12 cellular contexts compared by ENCODE assay signal in the genomic region with DNA sequence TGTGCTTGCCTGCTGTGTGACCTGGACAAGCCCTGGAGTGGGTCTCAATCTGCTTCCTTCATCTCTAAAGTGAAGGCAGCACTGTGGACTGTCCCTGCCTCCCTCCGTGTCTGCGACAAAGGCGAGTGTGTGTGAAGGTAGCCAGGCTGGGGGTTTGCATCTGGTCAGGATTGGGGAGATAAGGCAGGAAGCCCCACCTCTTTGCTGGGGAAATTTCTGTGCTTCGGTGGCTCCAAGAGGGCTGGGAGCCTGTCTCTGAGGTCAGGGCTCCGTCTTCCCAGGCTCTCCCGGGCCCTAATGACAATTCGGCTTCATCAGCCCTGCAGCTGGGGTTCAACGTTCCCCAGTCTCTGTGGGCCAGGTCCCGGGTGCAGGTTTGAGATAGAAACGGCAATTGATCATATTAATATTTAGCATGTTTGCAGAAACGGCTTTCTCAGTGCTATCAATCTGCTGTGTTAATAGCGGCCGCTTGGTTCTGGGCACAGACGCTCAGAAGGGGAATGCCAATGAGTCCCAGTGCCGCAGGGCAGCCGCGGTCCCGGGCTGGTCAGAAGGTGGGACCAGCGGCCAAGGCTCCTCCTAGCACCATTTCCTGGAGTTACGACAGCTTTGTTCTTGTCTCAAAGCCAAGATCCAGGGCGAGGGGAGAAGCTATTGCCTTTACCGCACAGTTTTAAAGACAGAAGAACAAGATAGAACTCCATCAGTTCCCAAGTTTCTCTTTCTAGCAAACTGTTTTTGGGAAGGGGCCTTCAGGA.
DNase-seq lines count a peak whose midpoint lies in the region; ATAC-seq and TF ChIP-seq lines count a peak whose summit lies in the region.
"Had no signal": no experiment of that assay in that cellular context is flagged by ENCODE, and none has a peak within 500 bp of the region (broad histone marks: within the 10 kb centered on the region; RNA-seq: fewer than 3 reads in every experiment).

No MANE protein-coding gene starts in this region.

- TF ChIP-seq EP300 in ovary (IDR thresholded peaks at IDR 0.05): no peak

- H3K36me3 ChIP-seq in ovary: no peaks in the 10 kb centered on the region
- H3K36me3 ChIP-seq in Karpas-422 (ENCODE audit: insufficient read depth, low read length): no peaks in the 10 kb centered on the region

- H3K27me3 ChIP-seq in ovary: no peaks in the 10 kb centered on the region
- no peaks in the 10 kb centered on the region for H3K27me3 ChIP-seq in Karpas-422 (ENCODE audit: low read length)

- H3K4me2 ChIP-seq in Karpas-422 (ENCODE audit: low read depth, low read length, poor library complexity, severe bottlenecking): no peak overlapping the region

- H2AFZ ChIP-seq in Karpas-422 (ENCODE audit: low read length): no peak overlapping the region

- intact Hi-C loops in Right ventricle myocardium superior (cut with DNase I) (no loop called here), ovary (cut with DNase I) (loop anchor here in 1 of 4 donors (5.0 kb wide), 1 partner anchor 102 kb away; no protein-coding TSS in a partner anchor)

- H3K4me1 ChIP-seq in ovary (ENCODE audit: insufficient read depth): peaks cover 24% of the 10 kb centered on the region
- no peaks in the 10 kb centered on the region for H3K4me1 ChIP-seq in Karpas-422 (ENCODE audit: low read length)

- TF ChIP-seq CTCF in AG10803 (conservative IDR thresholded peaks at IDR 0.05; ENCODE audit: low read length) (no peak), ovary (IDR thresholded peaks at IDR 0.05) (no peak)

- 15 to 16% (median 16%) methylated on average over 22 of the region's 22 CpGs for WGBS in ovary, 3 donors

- H3K9ac ChIP-seq in Karpas-422 (ENCODE audit: low read length): no peak overlapping the region

- DNase-seq in AG10803 (ENCODE audit: low read depth): peak; percentile 23
- DNase-seq in UCSD-AML1 (lab: John Stamatoyannopoulos, UW; ENCODE audit: unreplicated experiment): peak; percentile 33
- DNase-seq in Right ventricle myocardium superior: peak; percentile 86
- peak; percentile 69 to 80 (median 74) for DNase-seq in ovary
- DNase-seq in NCI-H1417 (lab: John Stamatoyannopoulos, UW): no peak
- no peak for DNase-seq in central memory CD4-positive, alpha-beta T cell
- DNase-seq in SHP77 (lab: John Stamatoyannopoulos, UW): no peak
- no peak for DNase-seq in Karpas-422
- DNase-seq: activated CD8-positive, alpha-beta memory T cell treated with anti-CD3 and anti-CD28 coated beads, Interleukin-2, amount 50 U/mL, for 4 hours; CD4-positive, CD25-positive, alpha-beta regulatory T cell; effector CD8-positive, alpha-beta T cell; NCI-H2171 had no signal

- no peaks in the 10 kb centered on the region for H3K9me2 ChIP-seq in Karpas-422 (replicated peaks; ENCODE audit: insufficient read depth, low read length)

- TF ChIP-seq POLR2A in ovary (IDR thresholded peaks at IDR 0.05): no peak

- H3K9me3 ChIP-seq in ovary (no peaks in the 10 kb centered on the region), Karpas-422 (ENCODE audit: low read length) (no peaks in the 10 kb centered on the region; the same call in 1 of the 2 replicates)

- no peaks in the 10 kb centered on the region for H4K20me1 ChIP-seq in Karpas-422 (ENCODE audit: insufficient read depth, low read depth, low read length)

- no peak overlapping the region for H3K4me3 ChIP-seq in AG10803 (ENCODE audit: low read length)
- no peak overlapping the region for H3K4me3 ChIP-seq in ovary
- no peak overlapping the region for H3K4me3 ChIP-seq in Karpas-422 (ENCODE audit: low read length)

- H3K27ac ChIP-seq in ovary: peak overlapping the region in 1 of 2 donors; percentile 62
- H3K27ac ChIP-seq in Karpas-422 (ENCODE audit: low read length): no peak overlapping the region

- peak; percentile 59 for ATAC-seq in Right ventricle myocardium superior (ENCODE audit: poor library complexity)

- no peaks in the 10 kb centered on the region for H3K79me2 ChIP-seq in Karpas-422 (ENCODE audit: low read length)

Comparison
In these comparisons a context has a peak if more than half of its experiments do, and no peak if none do; other contexts are left out.
1. DNase-seq: peak in AG10803 (single experiment), UCSD-AML1 (single experiment), Right ventricle myocardium superior (single experiment) and ovary (5 of 5); none in NCI-H1417 (0 of 3), central memory CD4-positive, alpha-beta T cell (single experiment), SHP77 (0 of 2) and Karpas-422 (single experiment).